20 cellular contexts compared by ENCODE assay signal in genomic region chr7:156111-157007, GRCh38.
"Had no signal": no experiment of that assay in that cellular context is flagged by ENCODE, and none has a peak within 500 bp of the region (broad histone marks: within the 10 kb centered on the region; RNA-seq: fewer than 3 reads in every experiment).

No MANE protein-coding gene starts in this region.

- FAIRE-seq: islet of Langerhans, small intestine had no signal

- H3K4me1 ChIP-seq: colonic mucosa, foreskin keratinocyte, right lobe of liver had no signal

- ATAC-seq: body of pancreas; psoas muscle; right lobe of liver; stimulated activated effector memory CD8-positive, alpha-beta T cell treated with anti-CD3 and anti-CD28 coated beads, Interleukin-12 subunit alpha, Interleukin-12 subunit beta, amount 100 ng/mL, for 72 hours had no signal

- DNase-seq: activated CD4-positive, alpha-beta T cell treated with anti-CD3 and anti-CD28 coated beads, Interleukin-2, amount 50 U/mL, for 48 hours; activated naive CD8-positive, alpha-beta T cell treated with anti-CD3 and anti-CD28 coated beads, Interleukin-2, amount 10 ng/mL, durations not matched to agents 7 days and 5 days; amygdala; body of pancreas; colonic mucosa; endodermal cell; nephron progenitor cell; right lobe of liver; small intestine; stimulated activated CD4-positive, alpha-beta T cell treated with anti-CD3 and anti-CD28 coated beads, Interleukin-4, amount 100 ng/mL, for 24 hours; stomach; T-helper 2 cell; trophoblast cell had no signal

- H2AFZ ChIP-seq: hepatocyte had no signal

- H3K27me3 ChIP-seq: body of pancreas, colonic mucosa, foreskin keratinocyte, hepatocyte, right lobe of liver, stomach had no signal

- H3K27ac ChIP-seq: body of pancreas, colonic mucosa, epithelial cell of prostate, foreskin keratinocyte, psoas muscle, right lobe of liver, stomach had no signal

- H3K36me3 ChIP-seq: colonic mucosa, right lobe of liver, stomach had no signal

- H3K9me3 ChIP-seq: body of pancreas, colonic mucosa, psoas muscle, right lobe of liver, stomach had no signal

- H3K4me3 ChIP-seq: body of pancreas, colonic mucosa, hepatocyte, lung, psoas muscle, right lobe of liver, stomach had no signal
